Comparison of ENCODE assay signal across 24 cellular contexts in the genomic region with DNA sequence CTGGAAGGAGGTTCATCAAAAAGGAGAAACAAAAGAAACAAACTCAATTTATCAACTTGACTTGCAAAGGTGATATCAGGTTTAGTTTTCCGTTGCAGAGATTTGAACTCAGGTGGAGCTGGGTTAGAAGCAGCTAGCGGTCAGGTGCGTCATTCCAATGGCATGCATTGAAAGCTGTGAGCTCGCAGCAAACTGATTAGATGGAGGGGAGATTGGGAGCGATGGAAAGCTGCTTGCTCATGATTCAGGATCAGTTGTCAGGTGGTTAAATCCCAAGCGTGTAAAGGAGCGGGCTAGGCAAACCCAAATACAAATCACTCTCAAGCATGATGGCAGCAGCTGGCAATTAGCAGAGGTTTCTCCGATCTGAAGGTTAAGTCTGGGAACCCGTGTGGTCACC.
"Had no signal": no experiment of that assay in that cellular context is flagged by ENCODE, and none has a peak within 500 bp of the region (broad histone marks: within the 10 kb centered on the region; RNA-seq: fewer than 3 reads in every experiment).

No MANE protein-coding gene starts in this region.

- H3K27ac Mint-ChIP-seq: activated naive CD8-positive, alpha-beta T cell treated with anti-CD3 and anti-CD28 coated beads for 36 hours; progenitor cell of endocrine pancreas; T-helper 1 cell treated with Interleukin-12 subunit alpha and Interleukin-12 subunit beta and Interleukin-4 antibody, amounts not matched to agents 30 μg/mL and 1 μg/mL, for 36 hours; type B pancreatic cell had no signal

- H3K9me3 ChIP-seq: esophagus muscularis mucosa, heart left ventricle, ovary, right lobe of liver, testis had no signal

- H3K27me3 ChIP-seq: brain microvascular endothelial cell, esophagus muscularis mucosa, foreskin keratinocyte, heart left ventricle, ovary, right lobe of liver, testis had no signal

- H3K9me3 Mint-ChIP-seq: activated naive CD8-positive, alpha-beta T cell treated with anti-CD3 and anti-CD28 coated beads for 36 hours; effector memory CD8-positive, alpha-beta T cell; T-helper 1 cell treated with Interleukin-12 subunit alpha and Interleukin-12 subunit beta and Interleukin-4 antibody, amounts not matched to agents 30 μg/mL and 1 μg/mL, for 36 hours; type B pancreatic cell had no signal

- H3K4me3 ChIP-seq: esophagus muscularis mucosa, heart left ventricle, ovary, right lobe of liver, testis had no signal

- H3K27ac ChIP-seq: brain microvascular endothelial cell, esophagus muscularis mucosa, foreskin keratinocyte, heart left ventricle, ovary, right lobe of liver, testis, VCaP had no signal

- H3K4me3 Mint-ChIP-seq: activated naive CD8-positive, alpha-beta T cell treated with anti-CD3 and anti-CD28 coated beads for 36 hours; effector memory CD8-positive, alpha-beta T cell; T-helper 1 cell treated with Interleukin-12 subunit alpha and Interleukin-12 subunit beta and Interleukin-4 antibody, amounts not matched to agents 30 μg/mL and 1 μg/mL, for 36 hours; type B pancreatic cell had no signal

- H3K36me3 ChIP-seq: brain microvascular endothelial cell, ovary had no signal

- H3K27me3 Mint-ChIP-seq: activated naive CD8-positive, alpha-beta T cell treated with anti-CD3 and anti-CD28 coated beads for 36 hours; effector memory CD8-positive, alpha-beta T cell; progenitor cell of endocrine pancreas; type B pancreatic cell had no signal

- DNase-seq: activated CD4-positive, alpha-beta T cell treated with anti-CD3 and anti-CD28 coated beads for 4 hours; activated CD4-positive, alpha-beta T cell treated with anti-CD3 and anti-CD28 coated beads, Interleukin-2, amount 50 U/mL, for 48 hours; activated CD8-positive, alpha-beta memory T cell treated with anti-CD3 and anti-CD28 coated beads, Interleukin-2, amount 50 U/mL, for 4 hours; activated gamma-delta T cell; activated naive CD8-positive, alpha-beta T cell treated with anti-CD3 and anti-CD28 coated beads for 36 hours; activated T-cell treated with anti-CD3 and anti-CD28 coated beads, Interleukin-2, amount 50 U/mL, for 1 hour; brain microvascular endothelial cell; cortex of kidney; effector memory CD8-positive, alpha-beta T cell; heart left ventricle; hypothalamus; left ventricle myocardium superior; ovary; right lobe of liver; stimulated activated CD4-positive, alpha-beta T cell treated with anti-CD3 and anti-CD28 coated beads, Interleukin-2, amount 100 ng/mL, for 48 hours; stimulated activated naive CD8-positive, alpha-beta T cell treated with anti-CD3 and anti-CD28 coated beads, Interleukin-15, Interleukin-2, amounts not matched to agents 100 U/mL and 50 U/mL, for 24 hours; T-helper 9 cell; testis had no signal

- H3K4me1 ChIP-seq: foreskin keratinocyte, testis had no signal
